12 cellular contexts compared by ENCODE assay signal in the genomic region with DNA sequence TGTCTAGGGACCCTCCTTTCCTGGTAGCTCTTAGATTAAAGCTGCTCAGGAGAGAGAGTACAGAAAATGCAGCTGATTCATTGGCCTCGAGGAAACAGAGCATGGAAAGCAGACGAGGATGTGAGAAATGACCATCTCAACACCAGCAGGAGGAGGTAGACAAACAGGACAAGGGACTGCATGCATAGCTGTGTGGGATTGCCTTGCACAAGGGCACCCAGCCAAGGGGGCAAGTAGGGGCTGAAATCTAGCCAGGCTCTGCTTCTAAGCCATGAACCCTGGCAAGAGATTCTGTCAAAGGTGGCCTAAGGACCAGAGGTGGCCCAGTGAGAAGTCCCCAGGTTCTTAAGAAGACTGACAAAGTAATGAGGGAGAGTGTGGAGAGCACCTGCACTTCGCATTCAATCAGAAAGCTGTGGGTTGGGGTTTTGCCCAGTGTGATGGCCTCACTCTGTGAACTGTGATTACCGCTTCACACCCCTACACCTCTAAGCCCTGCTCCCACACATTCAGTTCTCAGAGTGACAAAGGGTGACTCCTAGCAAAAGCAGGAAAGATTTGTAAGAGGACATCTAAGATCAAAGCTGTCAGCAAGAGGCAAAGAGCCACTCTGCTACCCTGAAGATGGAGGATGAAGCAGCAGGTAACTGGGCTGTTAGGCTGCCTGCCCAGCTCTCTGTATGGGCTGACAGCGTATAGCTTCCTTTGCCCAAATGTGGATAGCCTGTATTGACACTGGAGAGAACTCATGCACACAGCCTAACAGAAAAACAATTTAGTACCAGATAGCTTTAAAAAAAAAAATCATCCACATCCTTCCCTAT.
DNase-seq lines count a peak whose midpoint lies in the region; ATAC-seq and TF ChIP-seq lines count a peak whose summit lies in the region.
"Had no signal": no experiment of that assay in that cellular context is flagged by ENCODE, and none has a peak within 500 bp of the region (broad histone marks: within the 10 kb centered on the region; RNA-seq: fewer than 3 reads in every experiment).

No MANE protein-coding gene starts in this region.

- POLR2A ChIA-PET in activated CD8-positive, alpha-beta T cell treated with anti-CD3 and anti-CD28 coated beads for 36 hours (lab: Charles Lee): interaction anchor here (0.8 to 1.8 kb wide), 9 partner anchors 18 to 694 kb away, joined by 3 to 13 read pairs (median 3); partner anchors contain the start of gene SLC1A4
- POLR2A ChIA-PET in activated CD8-positive, alpha-beta T cell treated with anti-CD3 and anti-CD28 coated beads, Interleukin-2, amount 10 ng/mL, durations not matched to agents 7 days and 5 days (lab: Charles Lee): interaction anchor here (0.6 kb wide), 1 partner anchor 29 kb away, joined by 3 read pairs; no protein-coding TSS in a partner anchor

- intact Hi-C loops in activated CD8-positive, alpha-beta T cell treated with anti-CD3 and anti-CD28 coated beads for 36 hours (cut with micrococcal nuclease): no loop called here
- intact Hi-C loops in ascending aorta (cut with DNase I): no loop called here

- H3K4me1 ChIP-seq in ascending aorta (peaks cover 0 to 4% of the 10 kb centered on the region in 2 donors), H9 (ENCODE audit: insufficient read depth, low read length) (peaks cover 3% of the 10 kb centered on the region; the same call in 1 of the 2 replicates)

- no peak overlapping the region for H2AK5ac ChIP-seq in H9 (ENCODE audit: insufficient read length, low read length)

- H3K4me3 ChIP-seq in ascending aorta: no peak overlapping the region
- H3K4me3 ChIP-seq: esophagus squamous epithelium had no signal

- H4K5ac ChIP-seq in H9 (ENCODE audit: insufficient read length, low read depth, low read length): no peak overlapping the region

- no peaks in the 10 kb centered on the region for H3K36me3 Mint-ChIP-seq in activated CD8-positive, alpha-beta T cell treated with anti-CD3 and anti-CD28 coated beads for 36 hours (ENCODE audit: low read depth)
- no peaks in the 10 kb centered on the region for H3K36me3 Mint-ChIP-seq in activated CD8-positive, alpha-beta T cell treated with anti-CD3 and anti-CD28 coated beads, Interleukin-2, amount 10 ng/mL, durations not matched to agents 7 days and 5 days (ENCODE audit: low read depth)
- peaks cover 4 to 23% (median 12%) of the 10 kb centered on the region in 3 experiments; a peak in 5 of 7 replicates for H3K36me3 Mint-ChIP-seq in H9 (ENCODE audit: insufficient read depth in 1 of 3, low read depth in 3 of 3)
- H3K36me3 Mint-ChIP-seq: naive thymus-derived CD4-positive, alpha-beta T cell had no signal

- H3K27me3 Mint-ChIP-seq in activated CD8-positive, alpha-beta T cell treated with anti-CD3 and anti-CD28 coated beads for 36 hours: peaks cover 1% of the 10 kb centered on the region
- peaks cover 6% of the 10 kb centered on the region for H3K27me3 Mint-ChIP-seq in activated CD8-positive, alpha-beta T cell treated with anti-CD3 and anti-CD28 coated beads, Interleukin-2, amount 10 ng/mL, durations not matched to agents 7 days and 5 days (ENCODE audit: low read depth)
- H3K27me3 Mint-ChIP-seq in H9 (ENCODE audit: low read depth): peaks cover 5% of the 10 kb centered on the region

- no peak overlapping the region for H4K8ac ChIP-seq in H9 (replicated peaks; ENCODE audit: insufficient read length, low read depth, low read length)

- no peak overlapping the region for H2BK15ac ChIP-seq in H9 (ENCODE audit: low read depth, low read length)

- H3K27ac ChIP-seq in ascending aorta (no peak overlapping the region), H9 (ENCODE audit: insufficient read length, low read depth, low read length) (no peak overlapping the region)
- H3K27ac ChIP-seq: esophagus squamous epithelium had no signal

- H3K27me3 ChIP-seq in ascending aorta (no peaks in the 10 kb centered on the region), H9 (ENCODE audit: insufficient read depth, low read length) (no peaks in the 10 kb centered on the region)
- H3K27me3 ChIP-seq: esophagus squamous epithelium had no signal

- no peak for TF ChIP-seq CTCF in activated CD8-positive, alpha-beta T cell treated with anti-CD3 and anti-CD28 coated beads for 36 hours (IDR thresholded peaks at IDR 0.05)
- TF ChIP-seq CTCF in ascending aorta (IDR thresholded peaks at IDR 0.05): no peak
- no peak for TF ChIP-seq CTCF in H9 (conservative IDR thresholded peaks at IDR 0.05)
- TF ChIP-seq CTCF in omental fat pad (IDR thresholded peaks at IDR 0.05): no peak

- H3K23me2 ChIP-seq in H9 (ENCODE audit: insufficient read length, low read depth, low read length, poor library complexity, severe bottlenecking): no peaks in the 10 kb centered on the region

- no peaks in the 10 kb centered on the region for H4K20me1 ChIP-seq in H9 (ENCODE audit: control insufficient read depth, insufficient read depth, insufficient read length)

- DNase-seq in activated CD8-positive, alpha-beta T cell treated with anti-CD3 and anti-CD28 coated beads for 36 hours: peak; percentile 77
- no peak for DNase-seq in activated CD8-positive, alpha-beta T cell treated with anti-CD3 and anti-CD28 coated beads, Interleukin-2, amount 10 ng/mL, durations not matched to agents 7 days and 5 days
- peak; percentile 66 for DNase-seq in activated CD8-positive, alpha-beta memory T cell treated with anti-CD3 and anti-CD28 coated beads, Interleukin-2, amount 50 U/mL, for 48 hours
- DNase-seq in stimulated activated CD8-positive, alpha-beta memory T cell treated with anti-CD3 and anti-CD28 coated beads, Interleukin-4, amount 100 ng/mL, for 24 hours (ENCODE audit: low read depth): peak; percentile 19
- no peak for DNase-seq in ascending aorta (ENCODE audit: low spot score in 2 of 2)
- no peak for DNase-seq in H9
- DNase-seq in omental fat pad (ENCODE audit: low spot score): no peak
- DNase-seq: esophagus squamous epithelium, islet precursor cell, NCI-H1694 treated with DMSO at 0.1 percent for 48 hours had no signal

- no peak overlapping the region for H2AFZ ChIP-seq in H9 (ENCODE audit: low read length)

- H3K4me3 Mint-ChIP-seq in activated CD8-positive, alpha-beta T cell treated with anti-CD3 and anti-CD28 coated beads for 36 hours: no peak overlapping the region
- no peak overlapping the region for H3K4me3 Mint-ChIP-seq in activated CD8-positive, alpha-beta T cell treated with anti-CD3 and anti-CD28 coated beads, Interleukin-2, amount 10 ng/mL, durations not matched to agents 7 days and 5 days
- no peak overlapping the region for H3K4me3 Mint-ChIP-seq in H9
- H3K4me3 Mint-ChIP-seq: naive thymus-derived CD4-positive, alpha-beta T cell had no signal

- H3K27ac Mint-ChIP-seq in activated CD8-positive, alpha-beta T cell treated with anti-CD3 and anti-CD28 coated beads for 36 hours: no peak overlapping the region
- no peak overlapping the region for H3K27ac Mint-ChIP-seq in activated CD8-positive, alpha-beta T cell treated with anti-CD3 and anti-CD28 coated beads, Interleukin-2, amount 10 ng/mL, durations not matched to agents 7 days and 5 days
- H3K27ac Mint-ChIP-seq in H9: no peak overlapping the region

- H3K23ac ChIP-seq in H9 (ENCODE audit: insufficient read length, low read depth, low read length): no peak overlapping the region

- no peak overlapping the region for H2BK120ac ChIP-seq in H9 (ENCODE audit: low read depth, low read length, poor library complexity, severe bottlenecking)

- no peak overlapping the region for H3T11ph ChIP-seq in H9 (ENCODE audit: low read length)

- no peak overlapping the region for H4K91ac ChIP-seq in H9 (ENCODE audit: insufficient read length, low read depth, low read length)

- no peak overlapping the region for H2BK12ac ChIP-seq in H9 (ENCODE audit: insufficient read length, low read depth, low read length)

- no peak overlapping the region for H3K4me2 ChIP-seq in H9 (ENCODE audit: insufficient read depth, insufficient read length, low read length)

- CTCF ChIA-PET in activated CD8-positive, alpha-beta T cell treated with anti-CD3 and anti-CD28 coated beads for 36 hours (lab: Charles Lee): interaction anchor here (0.9 to 5.5 kb wide), 8 partner anchors 18 to 193 kb away, joined by 3 to 32 read pairs (median 4); no protein-coding TSS in a partner anchor
- CTCF ChIA-PET in activated CD8-positive, alpha-beta T cell treated with anti-CD3 and anti-CD28 coated beads, Interleukin-2, amount 10 ng/mL, durations not matched to agents 7 days and 5 days (lab: Charles Lee): interaction anchor here (1.0 to 1.7 kb wide), 2 partner anchors 32 to 35 kb away, joined by 4 to 8 read pairs; no protein-coding TSS in a partner anchor

- no peak overlapping the region for H3K14ac ChIP-seq in H9 (ENCODE audit: insufficient read depth, low read length)

- H3K4me1 Mint-ChIP-seq in activated CD8-positive, alpha-beta T cell treated with anti-CD3 and anti-CD28 coated beads for 36 hours (ENCODE audit: low read depth): peaks cover 24% of the 10 kb centered on the region
- H3K4me1 Mint-ChIP-seq in activated CD8-positive, alpha-beta T cell treated with anti-CD3 and anti-CD28 coated beads, Interleukin-2, amount 10 ng/mL, durations not matched to agents 7 days and 5 days (ENCODE audit: low read depth): peaks cover 7% of the 10 kb centered on the region
- H3K4me1 Mint-ChIP-seq in H9: peaks cover 7 to 9% of the 10 kb centered on the region in 2 experiments; a peak in 3 of 4 replicates

- WGBS in H9 (ENCODE audit: extremely low coverage, insufficient read length, low lambda C conversion rate): no CpG with 5 or more reads among the region's 5 CpGs

- peak; percentile 94 for ATAC-seq in activated CD8-positive, alpha-beta T cell treated with anti-CD3 and anti-CD28 coated beads for 36 hours
- no peak for ATAC-seq in activated CD8-positive, alpha-beta T cell treated with anti-CD3 and anti-CD28 coated beads, Interleukin-2, amount 10 ng/mL, durations not matched to agents 7 days and 5 days
- ATAC-seq in HG02571 (IDR thresholded peaks at IDR 0.05; ENCODE audit: unreplicated experiment): peak; percentile 89
- no peak for ATAC-seq in omental fat pad (ENCODE audit: low FRiP score)
- ATAC-seq: naive thymus-derived CD4-positive, alpha-beta T cell had no signal

- H3K4ac ChIP-seq in H9 (ENCODE audit: low read depth, low read length): no peak overlapping the region

- H3K79me1 ChIP-seq in H9 (ENCODE audit: insufficient read depth, low read depth, low read length, poor library complexity, severe bottlenecking): no peaks in the 10 kb centered on the region

- no peak overlapping the region for H3K9ac ChIP-seq in H9 (ENCODE audit: extremely low read depth, insufficient read length, low read length)

- H3K18ac ChIP-seq in H9 (ENCODE audit: insufficient read length, low read depth, low read length): no peak overlapping the region

- no peak overlapping the region for H2BK5ac ChIP-seq in H9 (ENCODE audit: insufficient read length, low read length)

- no peaks in the 10 kb centered on the region for H3K36me3 ChIP-seq in ascending aorta
- H3K36me3 ChIP-seq: esophagus squamous epithelium had no signal

- no peaks in the 10 kb centered on the region for H3K9me3 ChIP-seq in ascending aorta
- H3K9me3 ChIP-seq in H9 (ENCODE audit: control insufficient read depth, low read depth, low read length): no peaks in the 10 kb centered on the region
- H3K9me3 ChIP-seq: esophagus squamous epithelium had no signal

- no peaks in the 10 kb centered on the region for H3K9me3 Mint-ChIP-seq in activated CD8-positive, alpha-beta T cell treated with anti-CD3 and anti-CD28 coated beads for 36 hours
- no peaks in the 10 kb centered on the region for H3K9me3 Mint-ChIP-seq in activated CD8-positive, alpha-beta T cell treated with anti-CD3 and anti-CD28 coated beads, Interleukin-2, amount 10 ng/mL, durations not matched to agents 7 days and 5 days (ENCODE audit: insufficient read depth)
- H3K9me3 Mint-ChIP-seq in H9: peaks cover 0 to 4% of the 10 kb centered on the region in 2 experiments; a peak in 2 of 5 replicates
- H3K9me3 Mint-ChIP-seq: naive thymus-derived CD4-positive, alpha-beta T cell had no signal

- H3K56ac ChIP-seq in H9 (ENCODE audit: insufficient read length, low read depth, low read length): no peak overlapping the region

- H2BK20ac ChIP-seq in H9 (ENCODE audit: low read depth, low read length, poor library complexity, severe bottlenecking): no peak overlapping the region

- H3K79me2 ChIP-seq in H9 (ENCODE audit: insufficient read depth, low read length): no peaks in the 10 kb centered on the region

Comparison
In these comparisons a context has a peak if more than half of its experiments do, and no peak if none do; other contexts are left out.
1. ATAC-seq: peak in activated CD8-positive, alpha-beta T cell treated with anti-CD3 and anti-CD28 coated beads for 36 hours (single experiment) and HG02571 (single experiment); none in activated CD8-positive, alpha-beta T cell treated with anti-CD3 and anti-CD28 coated beads, Interleukin-2, amount 10 ng/mL, durations not matched to agents 7 days and 5 days (single experiment) and omental fat pad (single experiment).
2. DNase-seq: peak in activated CD8-positive, alpha-beta T cell treated with anti-CD3 and anti-CD28 coated beads for 36 hours (single experiment), activated CD8-positive, alpha-beta memory T cell treated with anti-CD3 and anti-CD28 coated beads, Interleukin-2, amount 50 U/mL, for 48 hours (single experiment) and stimulated activated CD8-positive, alpha-beta memory T cell treated with anti-CD3 and anti-CD28 coated beads, Interleukin-4, amount 100 ng/mL, for 24 hours (single experiment); none in activated CD8-positive, alpha-beta T cell treated with anti-CD3 and anti-CD28 coated beads, Interleukin-2, amount 10 ng/mL, durations not matched to agents 7 days and 5 days (single experiment), ascending aorta (0 of 2), H9 (single experiment) and omental fat pad (single experiment).